In the genomic region with DNA sequence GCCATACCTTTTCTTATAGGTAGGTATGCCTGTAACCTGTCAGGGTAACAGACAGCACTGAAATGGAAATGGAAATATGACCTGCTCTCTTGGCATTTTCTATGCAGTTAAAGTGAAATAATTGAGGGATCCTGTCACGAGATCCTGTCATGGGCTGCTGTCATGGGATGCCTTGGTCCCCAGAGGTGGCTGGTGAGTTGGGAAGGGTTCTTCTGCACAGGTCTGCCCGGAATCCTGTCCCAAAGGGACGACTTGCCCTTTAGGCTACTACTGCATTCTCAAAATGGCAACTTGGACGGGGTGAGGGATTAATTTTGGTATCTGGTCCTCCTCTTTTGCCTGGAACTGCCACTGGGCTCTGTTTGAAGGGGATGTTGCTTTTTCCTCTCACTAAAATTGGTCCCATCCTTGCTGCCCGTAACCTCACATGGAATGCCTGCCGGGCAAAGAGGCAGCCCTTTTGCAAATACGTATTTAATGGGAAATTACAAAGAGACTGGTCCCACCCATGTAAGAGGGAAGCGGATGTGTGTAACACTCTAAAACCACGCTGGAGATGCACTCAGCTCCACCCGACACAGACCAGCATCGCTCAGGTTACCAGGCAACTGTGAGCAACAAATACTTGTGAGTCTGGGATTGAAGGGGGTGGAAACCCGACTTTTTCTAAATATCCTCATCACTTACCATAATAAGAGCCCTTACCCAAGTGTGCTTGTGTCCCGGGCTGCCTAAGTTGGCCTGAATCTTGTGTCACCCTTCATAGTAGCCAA, we compare ENCODE assay signal across 8 cellular contexts. TPM values are rescaled to one million over a fixed set of nuclear protein-coding genes. Genes with fewer than 3 reads are reported as not detected.
DNase-seq lines count a peak whose midpoint lies in the region; ATAC-seq and TF ChIP-seq lines count a peak whose summit lies in the region.

No MANE protein-coding gene starts in this region.

- DNase-seq in IMR-90: peak; percentile 48
- peak; percentile 34 for DNase-seq in activated T-cell treated with anti-CD3 and anti-CD28 coated beads for 4 hours
- peak in 1 of 2 donors; percentile 62 for DNase-seq in cardiac muscle cell (ENCODE audit: low read depth in 1 of 2, low spot score in 1 of 2)
- DNase-seq in stimulated activated CD4-positive, alpha-beta T cell treated with anti-CD3 and anti-CD28 coated beads, TNF-alpha, amount 100 ng/mL, for 24 hours (ENCODE audit: low read depth in 3 of 3): peak; percentile 15 to 43 (median 21)
- DNase-seq in NCI-H1105 (lab: John Stamatoyannopoulos, UW): no peak

- H2BK5ac ChIP-seq in IMR-90 (ENCODE audit: low read depth, low read length, poor library complexity, severe bottlenecking): no peak overlapping the region

- no peak overlapping the region for H2AK9ac ChIP-seq in IMR-90 (replicated peaks; ENCODE audit: low read depth, low read length, poor library complexity)

- H4K8ac ChIP-seq in IMR-90 (ENCODE audit: low read depth in 2 of 2, low read length in 2 of 2): no peak overlapping the region

- peaks cover 31% of the 10 kb centered on the region for H3K9me1 ChIP-seq in IMR-90 (ENCODE audit: insufficient read depth, low read length)

- peaks cover 35 to 86% of the 10 kb centered on the region in 2 experiments for H3K79me1 ChIP-seq in IMR-90 (ENCODE audit: low read depth in 1 of 2, low read length in 2 of 2)

- in situ Hi-C loops in IMR-90 (cut with MboI; ENCODE audit: low sequenced_read_pairs): no loop called here

- no peak overlapping the region for H2AK5ac ChIP-seq in IMR-90 (ENCODE audit: low read depth, low read length)

- H3K14ac ChIP-seq in IMR-90 (replicated peaks; ENCODE audit: low read depth, low read length): no peak overlapping the region

- dilution Hi-C loops in IMR-90 (cut with HindIII; ENCODE audit: low sequenced_read_pairs, unreplicated experiment): no loop called here

- no peak overlapping the region for H3K9ac ChIP-seq in IMR-90 (ENCODE audit: low read depth, low read length)

- H3K36me3 ChIP-seq in IMR-90 (ENCODE audit: control insufficient read depth, insufficient read depth, low read length) (peaks cover 8% of the 10 kb centered on the region), cardiac muscle cell (no peaks in the 10 kb centered on the region)

- CTCF ChIA-PET in IMR-90 (lab: Yijun Ruan, JAX): no interaction called here

- no peak overlapping the region for H3K18ac ChIP-seq in IMR-90 (ENCODE audit: low read depth, low read length)

- H4K91ac ChIP-seq in IMR-90 (ENCODE audit: insufficient read depth, low read depth, low read length): no peak overlapping the region

- no peak overlapping the region for H4K5ac ChIP-seq in IMR-90 (ENCODE audit: low read depth, low read length)

- no peak for TF ChIP-seq CTCF in IMR-90 (conservative IDR thresholded peaks at IDR 0.05; ENCODE audit: low read depth, low read length)
- no peak for TF ChIP-seq CTCF in cardiac muscle cell (IDR thresholded peaks at IDR 0.05; ENCODE audit: low read depth, low read length)

- TF ChIP-seq POLR2A in IMR-90 (IDR thresholded peaks at IDR 0.05; ENCODE audit: low read depth, low read length): no peak

- H3K27ac ChIP-seq in IMR-90 (ENCODE audit: insufficient read depth, low read length) (no peak overlapping the region), cardiac muscle cell (peak overlapping the region; percentile 85)

- no peak overlapping the region for H3K4me2 ChIP-seq in IMR-90 (ENCODE audit: low read depth, low read length)

- no peak overlapping the region for H3K56ac ChIP-seq in IMR-90 (ENCODE audit: extremely low read depth, insufficient read depth, low read length)

- H4K20me1 ChIP-seq in IMR-90 (ENCODE audit: insufficient read depth, low read length): peaks cover 63% of the 10 kb centered on the region

- H3K4me1 ChIP-seq in IMR-90 (ENCODE audit: control insufficient read depth, insufficient read depth, low read length) (peaks cover 24% of the 10 kb centered on the region), cardiac muscle cell (ENCODE audit: low read depth) (peaks cover 28% of the 10 kb centered on the region)

- H2BK15ac ChIP-seq in IMR-90 (ENCODE audit: low read depth, low read length): no peak overlapping the region

- no peak overlapping the region for H3K4ac ChIP-seq in IMR-90 (ENCODE audit: low read depth, low read length)

- ATAC-seq in IMR-90 (ENCODE audit: low read depth) (no peak), GM21528 (IDR thresholded peaks at IDR 0.05; ENCODE audit: low FRiP score, unreplicated experiment) (no peak), HG03439 (IDR thresholded peaks at IDR 0.05; ENCODE audit: unreplicated experiment) (no peak), GM21447 (IDR thresholded peaks at IDR 0.05; ENCODE audit: unreplicated experiment) (no peak)

- no peak overlapping the region for H3K4me3 ChIP-seq in IMR-90 (ENCODE audit: insufficient read depth, low read depth, low read length)
- no peak overlapping the region for H3K4me3 ChIP-seq in cardiac muscle cell

- H3K27me3 ChIP-seq in IMR-90 (ENCODE audit: control insufficient read depth, insufficient read depth, low read length) (no peaks in the 10 kb centered on the region), cardiac muscle cell (no peaks in the 10 kb centered on the region)

- intact Hi-C loops in IMR-90 (cut with micrococcal nuclease): no loop called here

- TF ChIP-seq RAD21 in IMR-90 (IDR thresholded peaks at IDR 0.05; ENCODE audit: low read length): no peak

- POLR2A ChIA-PET in IMR-90 (lab: Charles Lee; ENCODE audit: unreplicated experiment): no interaction called here

- no peak overlapping the region for H2BK20ac ChIP-seq in IMR-90 (ENCODE audit: low read depth, low read length)

- no peak overlapping the region for H2AFZ ChIP-seq in IMR-90 (replicated peaks; ENCODE audit: low read length, poor library complexity)

- H2BK120ac ChIP-seq in IMR-90 (ENCODE audit: low read depth, low read length): no peak overlapping the region

- no TSS peak for BruUV-seq in IMR-90 (replicated peaks; lab: Mats Ljungman, UMichigan)

- H3K9me3 ChIP-seq in IMR-90 (ENCODE audit: control insufficient read depth, insufficient read depth, low read length) (no peaks in the 10 kb centered on the region), cardiac muscle cell (ENCODE audit: low read depth) (no peaks in the 10 kb centered on the region)

- WGBS in IMR-90 (ENCODE audit: extremely low coverage in 2 of 2, insufficient read length in 1 of 2), 2 experiments: 100% methylated on average over 2 of the region's 13 CpGs; no CpG with 5 or more reads in 1 of the 2 experiments

- no peak overlapping the region for H3K23ac ChIP-seq in IMR-90 (ENCODE audit: low read depth, low read length)

TF ChIP-seq in IMR-90, 13 proteins besides CTCF, POLR2A, EP300 and RAD21:
- no peak for TF ChIP-seq MXI1 (IDR thresholded peaks at IDR 0.05; ENCODE audit: borderline replicate concordance, low read depth, low read length)
- no peak for TF ChIP-seq CEBPB (IDR thresholded peaks at IDR 0.05; ENCODE audit: low read depth, low read length)
- TF ChIP-seq USF2 (IDR thresholded peaks at IDR 0.05; ENCODE audit: low read depth, low read length): no peak
- TF ChIP-seq FOS (IDR thresholded peaks at IDR 0.05; ENCODE audit: low read depth, low read length): no peak
- TF ChIP-seq MAFK (IDR thresholded peaks at IDR 0.05; ENCODE audit: low read depth, low read length): no peak

RNA-seq across cellular contexts. Expression of gene ELK3, which starts 47.5 kb away (rescaled TPM):
- total RNA-seq in IMR-90 (2012; rRNA removed): 14.5 and 20.0 TPM in 2 replicates
- 27.5 and 35.7 TPM in 2 replicates for polyA plus RNA-seq in IMR-90 (2012; rRNA removed)
- polyA plus RNA-seq in IMR-90 (2012; cell fraction: cytosol; rRNA removed): 10.7 and 23.4 TPM in 2 replicates
- 9.2 and 14.8 TPM in 2 replicates for polyA plus RNA-seq in IMR-90 (2012; cell fraction: nucleus; rRNA removed; ENCODE audit: low replicate concordance)
- total RNA-seq in cardiac muscle cell: 5.1 and 9.6 TPM in 2 replicates
- 7.3 and 10.2 TPM in 2 replicates for polyA plus RNA-seq in cardiac muscle cell
